ENCODE assay signal across 8 cellular contexts in genomic region chr11:65569973-65570918, GRCh38. TPM values are rescaled to one million over a fixed set of nuclear protein-coding genes. Genes with fewer than 3 reads are reported as not detected.
A peak's percentile ranks its signal among the peaks of the same experiment; 100 is the strongest.
DNase-seq lines count a peak whose midpoint lies in the region; ATAC-seq and TF ChIP-seq lines count a peak whose summit lies in the region.

ZNRD2 (plus strand) TSS chr11:65570477; CDS start chr11:65570492, 15 bp downstream.

- 0% methylated on average over 14 of the region's 89 CpGs for WGBS in right lobe of liver (ENCODE audit: insufficient coverage, low coverage, low lambda C conversion rate, missing lambda C conversion rate)

- H3K27me3 Mint-ChIP-seq in CD4-positive, CD25-positive, alpha-beta regulatory T cell, result peaks cover 9% of the 10 kb centered on the region

- TF ChIP-seq CTCF in right lobe of liver (IDR thresholded peaks at IDR 0.05), result peak; percentile 41 to 55 (median 43)

- peak within 1 kb of the TSS; percentile 95 to 100 (median 98) for H3K4me3 Mint-ChIP-seq in CD4-positive, CD25-positive, alpha-beta regulatory T cell

- TF ChIP-seq POLR2A in right lobe of liver (IDR thresholded peaks at IDR 0.05), result peak; percentile 68

- H3K4me3 ChIP-seq in CD4-positive, CD25-positive, alpha-beta regulatory T cell (ENCODE audit: low read depth, low read length), result peak within 1 kb of the TSS; percentile 87
- peak within 1 kb of the TSS; percentile 86 to 99 (median 93) for H3K4me3 ChIP-seq in right lobe of liver

- peak within 1 kb of the TSS; percentile 97 to 99 (median 98) for H3K27ac Mint-ChIP-seq in CD4-positive, CD25-positive, alpha-beta regulatory T cell

- no peaks in the 10 kb centered on the region for H3K27me3 ChIP-seq in CD4-positive, CD25-positive, alpha-beta regulatory T cell (ENCODE audit: control insufficient read depth, insufficient read depth, low read length)
- no peaks in the 10 kb centered on the region for H3K27me3 ChIP-seq in right lobe of liver

- DNase-seq in CD4-positive, CD25-positive, alpha-beta regulatory T cell, result peak; percentile 98 to 99 (median 99)
- DNase-seq in NCI-H748 treated with DMSO at 0.1 percent for 48 hours (lab: John Stamatoyannopoulos, UW), result peak; percentile 96
- peak; percentile 95 to 97 for DNase-seq in activated CD4-positive, alpha-beta T cell treated with anti-CD3 and anti-CD28 coated beads, Interleukin-2, amount 50 U/mL, for 24 hours (ENCODE audit: low read depth in 1 of 2, low spot score in 1 of 2)
- DNase-seq in dermis blood vessel endothelial cell, result peak; percentile 99
- DNase-seq in right lobe of liver, result peak; percentile 98 to 100 (median 98)
- peak; percentile 96 to 98 for DNase-seq in stimulated activated CD4-positive, alpha-beta T cell treated with anti-CD3 and anti-CD28 coated beads, Interleukin-4, amount 100 ng/mL, for 4 hours

- no peaks in the 10 kb centered on the region for H3K36me3 ChIP-seq in CD4-positive, CD25-positive, alpha-beta regulatory T cell (ENCODE audit: control insufficient read depth, insufficient read depth, low read length)
- H3K36me3 ChIP-seq in right lobe of liver, result no peaks in the 10 kb centered on the region

- intact Hi-C loops in right lobe of liver (cut with DNase I), result loop anchor here in 1 of 2 donors (5.0 kb wide), 1 partner anchor 33 kb away; no protein-coding TSS in a partner anchor

- peaks cover 0 to 76% (median 45%) of the 10 kb centered on the region in 4 donors for H3K4me1 Mint-ChIP-seq in CD4-positive, CD25-positive, alpha-beta regulatory T cell

- peaks cover 0 to 2% (median 0%) of the 10 kb centered on the region in 7 donors for H3K9me3 Mint-ChIP-seq in CD4-positive, CD25-positive, alpha-beta regulatory T cell

- ATAC-seq in CD4-positive, CD25-positive, alpha-beta regulatory T cell (ENCODE audit: low read depth in 2 of 2), result peak; percentile 78 to 82
- ATAC-seq in GM19395 (IDR thresholded peaks at IDR 0.05; ENCODE audit: unreplicated experiment) (peak; percentile 65), HG03565 (IDR thresholded peaks at IDR 0.05; ENCODE audit: unreplicated experiment) (peak; percentile 54), right lobe of liver (peak; percentile 74 to 83 (median 79))

- H3K4me1 ChIP-seq in CD4-positive, CD25-positive, alpha-beta regulatory T cell (ENCODE audit: control insufficient read depth, insufficient read depth, low read length, poor library complexity, severe bottlenecking), result peaks cover 83% of the 10 kb centered on the region
- peaks cover 0 to 51% (median 20%) of the 10 kb centered on the region in 4 donors for H3K4me1 ChIP-seq in right lobe of liver

- peak within 1 kb of the TSS; percentile 100 for H3K27ac ChIP-seq in CD4-positive, CD25-positive, alpha-beta regulatory T cell (ENCODE audit: insufficient read depth, low read length, poor library complexity, severe bottlenecking)
- peak within 1 kb of the TSS; percentile 74 to 91 (median 83) for H3K27ac ChIP-seq in right lobe of liver

- no peaks in the 10 kb centered on the region for H3K9me3 ChIP-seq in CD4-positive, CD25-positive, alpha-beta regulatory T cell (ENCODE audit: control insufficient read depth in 2 of 2, low read length in 2 of 2)
- no peaks in the 10 kb centered on the region for H3K9me3 ChIP-seq in right lobe of liver

- H3K36me3 Mint-ChIP-seq in CD4-positive, CD25-positive, alpha-beta regulatory T cell, result no peaks in the 10 kb centered on the region

RNA-seq across cellular contexts. Expression of gene ZNRD2, which starts in this region (rescaled TPM):
- 34.6 TPM for total RNA-seq in CD4-positive, CD25-positive, alpha-beta regulatory T cell
- 10 to 100 TPM; 64.6 to 84.7 (median 73.1) TPM for polyA plus RNA-seq in CD4-positive, CD25-positive, alpha-beta regulatory T cell
- total RNA-seq in dermis blood vessel endothelial cell (38.7 and 47.5 TPM in 2 replicates), right lobe of liver (10 to 100 TPM; 11.6 to 43.2 (median 16.5) TPM)

Comparison
In these comparisons a context has a peak if more than half of its experiments do, and no peak if none do; other contexts are left out.
1. Peak in every context shown above with its lines: DNase-seq, ATAC-seq, H3K4me3 ChIP-seq and H3K27ac ChIP-seq.